In the genomic region with DNA sequence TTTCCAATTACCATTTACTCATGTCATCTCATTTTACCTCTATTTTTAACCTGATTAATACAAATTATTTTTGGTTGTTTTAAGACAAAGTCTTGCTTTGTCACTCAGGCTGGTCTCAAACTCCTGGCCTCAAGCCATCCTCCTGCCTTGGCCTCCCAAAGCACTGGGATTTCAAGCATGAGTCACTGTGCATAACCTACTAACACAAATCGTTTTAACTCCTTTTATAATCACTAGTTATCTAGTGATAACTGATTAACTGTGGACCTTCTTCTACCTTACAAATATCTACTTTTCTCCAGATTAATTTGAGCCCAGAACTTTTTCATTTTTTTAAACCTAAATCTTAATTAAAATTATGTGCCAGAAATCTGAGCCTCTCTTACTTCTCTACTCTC, we compare ENCODE assay signal across 1 cellular context.
TF ChIP-seq lines count a peak whose summit lies in the region.

No MANE protein-coding gene starts in this region.

TF ChIP-seq in IMR-90, 13 proteins besides CTCF, POLR2A, EP300 and RAD21 (continued from another document):
- TF ChIP-seq USF2 (IDR thresholded peaks at IDR 0.05; ENCODE audit: low read depth, low read length) (no peak), MAFK (IDR thresholded peaks at IDR 0.05; ENCODE audit: low read depth, low read length) (no peak), CEBPB (IDR thresholded peaks at IDR 0.05; ENCODE audit: low read depth, low read length) (no peak), ELK1 (IDR thresholded peaks at IDR 0.05; ENCODE audit: borderline replicate concordance, low read depth, low read length) (no peak), FOS (IDR thresholded peaks at IDR 0.05; ENCODE audit: low read depth, low read length) (no peak), RCOR1 (IDR thresholded peaks at IDR 0.05; ENCODE audit: insufficient replicate concordance, low read length) (no peak), RFX5 (IDR thresholded peaks at IDR 0.05; ENCODE audit: low read depth, low read length) (no peak), NFE2L2 (IDR thresholded peaks at IDR 0.05; ENCODE audit: low read depth, low read length) (no peak), BHLHE40 (IDR thresholded peaks at IDR 0.05; ENCODE audit: low read depth, low read length) (no peak)
